1 cellular context compared by ENCODE assay signal in the genomic region with DNA sequence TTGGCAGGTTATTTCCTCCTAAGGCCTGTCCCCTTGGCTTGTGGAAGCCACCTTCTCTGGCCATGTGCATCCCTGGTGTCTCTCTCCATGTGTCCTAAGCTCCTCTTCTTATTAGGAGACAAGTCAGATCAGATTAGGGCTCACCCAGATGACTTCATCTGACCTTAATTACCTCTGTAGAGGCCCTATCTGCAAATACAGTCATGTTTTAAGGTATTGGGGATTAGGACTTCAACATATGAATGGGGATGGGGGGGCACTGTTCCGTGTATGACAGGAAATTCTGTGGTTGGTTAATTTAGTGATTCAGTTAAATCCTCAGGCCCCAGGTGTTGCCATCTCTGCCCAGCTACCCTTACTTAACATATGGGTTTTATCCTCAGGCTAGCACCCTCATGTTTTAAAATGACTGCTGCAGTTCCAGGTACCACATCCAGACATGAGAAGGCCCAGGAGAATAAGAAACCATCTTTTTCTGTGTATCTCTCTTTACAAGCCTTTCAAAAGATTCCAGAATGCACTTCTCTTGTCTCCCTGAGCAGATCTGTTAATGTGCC.
TF ChIP-seq lines count a peak whose summit lies in the region.

No MANE protein-coding gene starts in this region.

TF ChIP-seq in K562, 482 proteins besides CTCF, POLR2A, EP300 and RAD21 (continued from another document):
- TF ChIP-seq, protein P1, sequence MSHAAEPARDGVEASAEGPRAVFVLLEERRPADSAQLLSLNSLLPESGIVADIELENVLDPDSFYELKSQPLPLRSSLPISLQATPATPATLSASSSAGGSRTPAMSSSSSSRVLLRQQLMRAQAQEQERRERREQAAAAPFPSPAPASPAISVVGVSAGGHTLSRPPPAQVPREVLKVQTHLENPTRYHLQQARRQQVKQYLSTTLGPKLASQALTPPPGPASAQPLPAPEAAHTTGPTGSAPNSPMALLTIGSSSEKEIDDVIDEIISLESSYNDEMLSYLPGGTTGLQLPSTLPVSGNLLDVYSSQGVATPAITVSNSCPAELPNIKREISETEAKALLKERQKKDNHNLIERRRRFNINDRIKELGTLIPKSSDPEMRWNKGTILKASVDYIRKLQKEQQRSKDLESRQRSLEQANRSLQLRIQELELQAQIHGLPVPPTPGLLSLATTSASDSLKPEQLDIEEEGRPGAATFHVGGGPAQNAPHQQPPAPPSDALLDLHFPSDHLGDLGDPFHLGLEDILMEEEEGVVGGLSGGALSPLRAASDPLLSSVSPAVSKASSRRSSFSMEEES (CRISPR knock-in tag; IDR thresholded peaks at IDR 0.05), result no peak
- TF ChIP-seq, protein P2, sequence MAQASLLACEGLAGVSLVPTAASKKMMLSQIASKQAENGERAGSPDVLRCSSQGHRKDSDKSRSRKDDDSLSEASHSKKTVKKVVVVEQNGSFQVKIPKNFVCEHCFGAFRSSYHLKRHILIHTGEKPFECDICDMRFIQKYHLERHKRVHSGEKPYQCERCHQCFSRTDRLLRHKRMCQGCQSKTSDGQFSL (CRISPR knock-in tag; IDR thresholded peaks at IDR 0.05), result peak; percentile 27; the same call in 1 of the 2 replicates
- TF ChIP-seq, protein P2 (tag; IDR thresholded peaks at IDR 0.05), result no peak
- TF ChIP-seq L3MBTL2 (IDR thresholded peaks at IDR 0.05), result peak; percentile 24; the same call in 1 of the 2 replicates
- TF ChIP-seq ZNF311 (CRISPR knock-in tag; IDR thresholded peaks at IDR 0.05), result no peak
- TF ChIP-seq MYC (IDR thresholded peaks at IDR 0.05; ENCODE audit: low read depth, low read length), result peak; percentile 42; the same call in 1 of the 2 replicates
- TF ChIP-seq MYC (CRISPR knock-in tag; IDR thresholded peaks at IDR 0.05; ENCODE audit: borderline replicate concordance, low read depth), result no peak
- TF ChIP-seq JUN (IDR thresholded peaks at IDR 0.05; ENCODE audit: borderline replicate concordance, low read depth, low read length), result peak; percentile 48; the same call in 1 of the 2 replicates
- TF ChIP-seq JUN (CRISPR knock-in tag; IDR thresholded peaks at IDR 0.05; ENCODE audit: borderline replicate concordance), result no peak
- peak; percentile 30; the same call in 1 of the 2 replicates for TF ChIP-seq ATF7 (IDR thresholded peaks at IDR 0.05)
- no peak for TF ChIP-seq CBX1 (IDR thresholded peaks at IDR 0.05; ENCODE audit: low read depth)
- TF ChIP-seq ZNF561 (CRISPR knock-in tag; conservative IDR thresholded peaks at IDR 0.05), result no peak
- TF ChIP-seq SMARCE1 (IDR thresholded peaks at IDR 0.05), result no peak
- TF ChIP-seq JUND (IDR thresholded peaks at IDR 0.05; ENCODE audit: borderline replicate concordance, low read depth, low read length), result peak; percentile 62
- TF ChIP-seq JUND (tag; IDR thresholded peaks at IDR 0.05; ENCODE audit: borderline replicate concordance, low read depth, low read length), result peak; percentile 66; the same call in 1 of the 3 replicates
- TF ChIP-seq CBFA2T3 (IDR thresholded peaks at IDR 0.05), result peak; percentile 23; the same call in 1 of the 2 replicates
- TF ChIP-seq ZNF24 (IDR thresholded peaks at IDR 0.05), result no peak
- TF ChIP-seq, protein P3, sequence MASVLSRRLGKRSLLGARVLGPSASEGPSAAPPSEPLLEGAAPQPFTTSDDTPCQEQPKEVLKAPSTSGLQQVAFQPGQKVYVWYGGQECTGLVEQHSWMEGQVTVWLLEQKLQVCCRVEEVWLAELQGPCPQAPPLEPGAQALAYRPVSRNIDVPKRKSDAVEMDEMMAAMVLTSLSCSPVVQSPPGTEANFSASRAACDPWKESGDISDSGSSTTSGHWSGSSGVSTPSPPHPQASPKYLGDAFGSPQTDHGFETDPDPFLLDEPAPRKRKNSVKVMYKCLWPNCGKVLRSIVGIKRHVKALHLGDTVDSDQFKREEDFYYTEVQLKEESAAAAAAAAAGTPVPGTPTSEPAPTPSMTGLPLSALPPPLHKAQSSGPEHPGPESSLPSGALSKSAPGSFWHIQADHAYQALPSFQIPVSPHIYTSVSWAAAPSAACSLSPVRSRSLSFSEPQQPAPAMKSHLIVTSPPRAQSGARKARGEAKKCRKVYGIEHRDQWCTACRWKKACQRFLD (CRISPR knock-in tag; IDR thresholded peaks at IDR 0.05), result no peak
- TF ChIP-seq ZNF174 (CRISPR knock-in tag; IDR thresholded peaks at IDR 0.05), result no peak
- TF ChIP-seq XRCC5 (IDR thresholded peaks at IDR 0.05; ENCODE audit: low read depth, low read length), result no peak
- peak; percentile 38; the same call in 1 of the 2 replicates for TF ChIP-seq TEAD4 (IDR thresholded peaks at IDR 0.05; ENCODE audit: low read length)
- TF ChIP-seq TEAD4 (CRISPR knock-in tag; IDR thresholded peaks at IDR 0.05; ENCODE audit: borderline replicate concordance), result no peak
- TF ChIP-seq ZNF584 (CRISPR knock-in tag; IDR thresholded peaks at IDR 0.05; ENCODE audit: low read depth), result no peak
- TF ChIP-seq FOSL1 (tag; conservative IDR thresholded peaks at IDR 0.05), result peak; percentile 75
